9 cellular contexts compared by ENCODE assay signal in genomic region chr3:12947504-12948369, GRCh38.
DNase-seq lines count a peak whose midpoint lies in the region; ATAC-seq, FAIRE-seq and TF ChIP-seq lines count a peak whose summit lies in the region.
"Had no signal": no experiment of that assay in that cellular context is flagged by ENCODE, and none has a peak within 500 bp of the region (broad histone marks: within the 10 kb centered on the region; RNA-seq: fewer than 3 reads in every experiment).

No MANE protein-coding gene starts in this region.

- ATAC-seq in stimulated activated naive CD8-positive, alpha-beta T cell treated with anti-CD3 and anti-CD28 coated beads, Interleukin-15, amount 100 ng/mL, for 72 hours = no peak
- ATAC-seq in aorta (ENCODE audit: low FRiP score) = no peak
- no peak for ATAC-seq in HG03442 (IDR thresholded peaks at IDR 0.05; ENCODE audit: unreplicated experiment)

- peak in 1 of 6 experiments; percentile 18 for TF ChIP-seq CTCF in adrenal gland (IDR thresholded peaks at IDR 0.05)
- no peak for TF ChIP-seq CTCF in kidney (IDR thresholded peaks at IDR 0.05; ENCODE audit: borderline replicate concordance, extremely low read depth, insufficient read depth)

- no peak for TF ChIP-seq POLR2A in adrenal gland (IDR thresholded peaks at IDR 0.05)

- no peaks in the 10 kb centered on the region for H3K9me3 ChIP-seq in adrenal gland (replicated peaks in 1 of 3)
- H3K9me3 ChIP-seq in kidney (ENCODE audit: control insufficient read depth in 1 of 2, low read length in 2 of 2) = no peaks in the 10 kb centered on the region
- no peaks in the 10 kb centered on the region for H3K9me3 ChIP-seq in aorta (ENCODE audit: control insufficient read depth, low read length)

- peak overlapping the region in 4 of 5 donors; percentile 2 to 85 (median 36) for H3K27ac ChIP-seq in adrenal gland
- H3K27ac ChIP-seq in kidney (ENCODE audit: low read depth in 2 of 2, low read length in 2 of 2) = no peak overlapping the region
- H3K27ac ChIP-seq in aorta (ENCODE audit: low read depth in 1 of 2, low read length in 2 of 2) = peak overlapping the region; percentile 2 to 80

- H3K4me1 ChIP-seq in adrenal gland (replicated peaks in 1 of 2) (peaks cover 41 to 63% of the 10 kb centered on the region in 2 donors), kidney (ENCODE audit: control insufficient read depth in 1 of 2, insufficient read depth in 1 of 2, low read depth in 1 of 2, low read length in 2 of 2) (peaks cover 13 to 21% of the 10 kb centered on the region in 2 donors), aorta (ENCODE audit: control insufficient read depth in 1 of 2, insufficient read depth in 2 of 2, low read length in 2 of 2) (peaks cover 5 to 10% of the 10 kb centered on the region in 2 donors)

- no peaks in the 10 kb centered on the region for H3K9me3 Mint-ChIP-seq in stimulated activated naive CD8-positive, alpha-beta T cell treated with anti-CD3 and anti-CD28 coated beads, Interleukin-15, Interleukin-2, amounts not matched to agents 100 ng/mL and 50 ng/mL, for 24 hours
- H3K9me3 Mint-ChIP-seq in stimulated activated naive CD8-positive, alpha-beta T cell treated with anti-CD3 and anti-CD28 coated beads, Interleukin-15, amount 100 ng/mL, for 72 hours = no peaks in the 10 kb centered on the region

- no peaks in the 10 kb centered on the region for H3K27me3 ChIP-seq in adrenal gland
- H3K27me3 ChIP-seq in aorta (ENCODE audit: control insufficient read depth in 1 of 2, insufficient read depth in 2 of 2, low read length in 1 of 2) = no peaks in the 10 kb centered on the region

- H3K4me3 Mint-ChIP-seq in stimulated activated naive CD8-positive, alpha-beta T cell treated with anti-CD3 and anti-CD28 coated beads, Interleukin-15, Interleukin-2, amounts not matched to agents 100 ng/mL and 50 ng/mL, for 24 hours = no peak overlapping the region
- no peak overlapping the region for H3K4me3 Mint-ChIP-seq in stimulated activated naive CD8-positive, alpha-beta T cell treated with anti-CD3 and anti-CD28 coated beads, Interleukin-15, amount 100 ng/mL, for 72 hours

- H3K36me3 ChIP-seq in adrenal gland (replicated peaks in 1 of 2) (no peaks in the 10 kb centered on the region), kidney (ENCODE audit: control insufficient read depth in 1 of 2, insufficient read depth in 2 of 2, low read length in 2 of 2) (no peaks in the 10 kb centered on the region), aorta (ENCODE audit: control insufficient read depth in 1 of 2, insufficient read depth in 2 of 2, low read length in 1 of 2) (no peaks in the 10 kb centered on the region)

- no peaks in the 10 kb centered on the region for H3K36me3 Mint-ChIP-seq in stimulated activated naive CD8-positive, alpha-beta T cell treated with anti-CD3 and anti-CD28 coated beads, Interleukin-15, Interleukin-2, amounts not matched to agents 100 ng/mL and 50 ng/mL, for 24 hours (ENCODE audit: low read depth)

- H3K27me3 Mint-ChIP-seq in stimulated activated naive CD8-positive, alpha-beta T cell treated with anti-CD3 and anti-CD28 coated beads, Interleukin-15, Interleukin-2, amounts not matched to agents 100 ng/mL and 50 ng/mL, for 24 hours = no peaks in the 10 kb centered on the region
- H3K27me3 Mint-ChIP-seq in stimulated activated naive CD8-positive, alpha-beta T cell treated with anti-CD3 and anti-CD28 coated beads, Interleukin-15, amount 100 ng/mL, for 72 hours = no peaks in the 10 kb centered on the region

- peak overlapping the region; percentile 26 for H3K27ac Mint-ChIP-seq in stimulated activated naive CD8-positive, alpha-beta T cell treated with anti-CD3 and anti-CD28 coated beads, Interleukin-15, Interleukin-2, amounts not matched to agents 100 ng/mL and 50 ng/mL, for 24 hours
- H3K27ac Mint-ChIP-seq in stimulated activated naive CD8-positive, alpha-beta T cell treated with anti-CD3 and anti-CD28 coated beads, Interleukin-15, amount 100 ng/mL, for 72 hours = no peak overlapping the region

- H3K4me3 ChIP-seq in adrenal gland = no peak overlapping the region
- no peak overlapping the region for H3K4me3 ChIP-seq in kidney (ENCODE audit: low read length in 2 of 2)
- H3K4me3 ChIP-seq in aorta (ENCODE audit: low read length in 2 of 2) = no peak overlapping the region

- 61 to 66% (median 64%) methylated on average over 4 to 7 of the region's 7 CpGs for WGBS in adrenal gland, 4 donors
- 56 to 66% methylated on average over 7 of the region's 7 CpGs for WGBS in aorta, 2 donors

- H3K9ac ChIP-seq in kidney (ENCODE audit: low read length in 2 of 2) = no peak overlapping the region

- no peak for DNase-seq in stimulated activated naive CD8-positive, alpha-beta T cell treated with anti-CD3 and anti-CD28 coated beads, Interleukin-15, amount 100 ng/mL, for 72 hours
- DNase-seq in adrenal gland (peak in 6 of 7 donors; percentile 66 to 79 (median 72)), kidney (peak; percentile 69), aorta (peak in 1 of 2 donors; percentile 75)
- DNase-seq in stimulated activated CD4-positive, alpha-beta T cell treated with anti-CD3 and anti-CD28 coated beads, Interleukin-4, amount 100 ng/mL, for 4 hours = no peak
- DNase-seq in stimulated activated CD4-positive, alpha-beta T cell treated with anti-CD3 and anti-CD28 coated beads, Interleukin-15, amount 100 ng/mL, for 24 hours = no peak

- peaks cover 43% of the 10 kb centered on the region for H3K4me1 Mint-ChIP-seq in stimulated activated naive CD8-positive, alpha-beta T cell treated with anti-CD3 and anti-CD28 coated beads, Interleukin-15, Interleukin-2, amounts not matched to agents 100 ng/mL and 50 ng/mL, for 24 hours (ENCODE audit: low read depth)
- peaks cover 62% of the 10 kb centered on the region for H3K4me1 Mint-ChIP-seq in stimulated activated naive CD8-positive, alpha-beta T cell treated with anti-CD3 and anti-CD28 coated beads, Interleukin-15, amount 100 ng/mL, for 72 hours

- intact Hi-C loops in adrenal gland (cut with DNase I) = no loop called here
- intact Hi-C loops in kidney (cut with DNase I) = no loop called here
- intact Hi-C loops in aorta (cut with DNase I) = no loop called here

- FAIRE-seq in kidney (lab: Jason Lieb, UNC) = no peak
- FAIRE-seq: islet of Langerhans had no signal

Comparison
In these comparisons a context has a peak if more than half of its experiments do, and no peak if none do; other contexts are left out.
1. DNase-seq: peak in adrenal gland (6 of 7) and kidney (single experiment); none in stimulated activated naive CD8-positive, alpha-beta T cell treated with anti-CD3 and anti-CD28 coated beads, Interleukin-15, amount 100 ng/mL, for 72 hours (0 of 2), stimulated activated CD4-positive, alpha-beta T cell treated with anti-CD3 and anti-CD28 coated beads, Interleukin-4, amount 100 ng/mL, for 4 hours (0 of 2) and stimulated activated CD4-positive, alpha-beta T cell treated with anti-CD3 and anti-CD28 coated beads, Interleukin-15, amount 100 ng/mL, for 24 hours (single experiment).
2. H3K27ac ChIP-seq: peak in adrenal gland (4 of 5) and aorta (2 of 2); none in kidney (0 of 2).